ENCODE assay signal across 2 cellular contexts in the genomic region with DNA sequence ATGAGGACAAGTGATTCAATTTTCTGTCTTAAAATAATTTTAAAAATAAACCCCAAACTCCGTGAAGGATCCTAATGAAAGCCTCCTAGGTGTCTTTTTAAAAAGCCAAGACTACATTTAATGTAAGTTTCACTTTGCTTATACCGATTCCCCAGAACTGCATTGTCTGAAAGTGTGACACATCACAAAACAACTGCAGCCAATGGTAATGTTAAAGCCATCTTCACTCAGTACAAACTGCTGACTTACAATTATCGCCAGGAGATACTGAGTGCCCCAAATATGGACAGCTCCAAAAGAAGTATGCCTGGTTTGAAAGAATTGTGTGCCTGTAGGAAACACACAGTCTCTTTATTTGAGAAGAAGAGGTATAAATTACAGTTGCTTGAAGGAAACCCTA.
TF ChIP-seq lines count a peak whose summit lies in the region.

No MANE protein-coding gene starts in this region.

TF ChIP-seq in SK-N-SH, 30 proteins besides CTCF, POLR2A, EP300 and RAD21 (continued from another document):
- TF ChIP-seq IRF3 (IDR thresholded peaks at IDR 0.05; ENCODE audit: low read depth, low read length) (no peak), NFIC (IDR thresholded peaks at IDR 0.05; ENCODE audit: borderline replicate concordance) (no peak), FOSL2 (IDR thresholded peaks at IDR 0.05; ENCODE audit: borderline replicate concordance, low read depth) (no peak), TEAD4 (IDR thresholded peaks at IDR 0.05; ENCODE audit: borderline replicate concordance, insufficient read depth) (no peak)

TF ChIP-seq in SK-N-SH treated with all-trans-retinoic acid at 6 μM for 48 hours, 23 proteins besides CTCF, POLR2A, EP300 and RAD21 (continued from another document):
- TF ChIP-seq PPARA (CRISPR knock-in tag; IDR thresholded peaks at IDR 0.05; ENCODE audit: borderline replicate concordance), result no peak
- TF ChIP-seq, protein P1, sequence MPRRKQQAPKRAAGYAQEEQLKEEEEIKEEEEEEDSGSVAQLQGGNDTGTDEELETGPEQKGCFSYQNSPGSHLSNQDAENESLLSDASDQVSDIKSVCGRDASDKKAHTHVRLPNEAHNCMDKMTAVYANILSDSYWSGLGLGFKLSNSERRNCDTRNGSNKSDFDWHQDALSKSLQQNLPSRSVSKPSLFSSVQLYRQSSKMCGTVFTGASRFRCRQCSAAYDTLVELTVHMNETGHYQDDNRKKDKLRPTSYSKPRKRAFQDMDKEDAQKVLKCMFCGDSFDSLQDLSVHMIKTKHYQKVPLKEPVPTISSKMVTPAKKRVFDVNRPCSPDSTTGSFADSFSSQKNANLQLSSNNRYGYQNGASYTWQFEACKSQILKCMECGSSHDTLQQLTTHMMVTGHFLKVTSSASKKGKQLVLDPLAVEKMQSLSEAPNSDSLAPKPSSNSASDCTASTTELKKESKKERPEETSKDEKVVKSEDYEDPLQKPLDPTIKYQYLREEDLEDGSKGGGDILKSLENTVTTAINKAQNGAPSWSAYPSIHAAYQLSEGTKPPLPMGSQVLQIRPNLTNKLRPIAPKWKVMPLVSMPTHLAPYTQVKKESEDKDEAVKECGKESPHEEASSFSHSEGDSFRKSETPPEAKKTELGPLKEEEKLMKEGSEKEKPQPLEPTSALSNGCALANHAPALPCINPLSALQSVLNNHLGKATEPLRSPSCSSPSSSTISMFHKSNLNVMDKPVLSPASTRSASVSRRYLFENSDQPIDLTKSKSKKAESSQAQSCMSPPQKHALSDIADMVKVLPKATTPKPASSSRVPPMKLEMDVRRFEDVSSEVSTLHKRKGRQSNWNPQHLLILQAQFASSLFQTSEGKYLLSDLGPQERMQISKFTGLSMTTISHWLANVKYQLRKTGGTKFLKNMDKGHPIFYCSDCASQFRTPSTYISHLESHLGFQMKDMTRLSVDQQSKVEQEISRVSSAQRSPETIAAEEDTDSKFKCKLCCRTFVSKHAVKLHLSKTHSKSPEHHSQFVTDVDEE (CRISPR knock-in tag; IDR thresholded peaks at IDR 0.05), result no peak
- no peak for TF ChIP-seq ZC3H10 (CRISPR knock-in tag; IDR thresholded peaks at IDR 0.05)
- TF ChIP-seq, protein P2, sequence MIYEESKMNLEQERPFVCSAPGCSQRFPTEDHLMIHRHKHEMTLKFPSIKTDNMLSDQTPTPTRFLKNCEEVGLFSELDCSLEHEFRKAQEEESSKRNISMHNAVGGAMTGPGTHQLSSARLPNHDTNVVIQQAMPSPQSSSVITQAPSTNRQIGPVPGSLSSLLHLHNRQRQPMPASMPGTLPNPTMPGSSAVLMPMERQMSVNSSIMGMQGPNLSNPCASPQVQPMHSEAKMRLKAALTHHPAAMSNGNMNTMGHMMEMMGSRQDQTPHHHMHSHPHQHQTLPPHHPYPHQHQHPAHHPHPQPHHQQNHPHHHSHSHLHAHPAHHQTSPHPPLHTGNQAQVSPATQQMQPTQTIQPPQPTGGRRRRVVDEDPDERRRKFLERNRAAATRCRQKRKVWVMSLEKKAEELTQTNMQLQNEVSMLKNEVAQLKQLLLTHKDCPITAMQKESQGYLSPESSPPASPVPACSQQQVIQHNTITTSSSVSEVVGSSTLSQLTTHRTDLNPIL (CRISPR knock-in tag; IDR thresholded peaks at IDR 0.05; ENCODE audit: low read depth), result no peak
- TF ChIP-seq ESRRG (CRISPR knock-in tag; IDR thresholded peaks at IDR 0.05), result no peak
- TF ChIP-seq CSDC2 (CRISPR knock-in tag; IDR thresholded peaks at IDR 0.05), result no peak
- no peak for TF ChIP-seq ARNTL (CRISPR knock-in tag; IDR thresholded peaks at IDR 0.05; ENCODE audit: borderline replicate concordance, low read depth)
- no peak for TF ChIP-seq SNAI2 (CRISPR knock-in tag; IDR thresholded peaks at IDR 0.05)
- TF ChIP-seq PATZ1 (CRISPR knock-in tag; IDR thresholded peaks at IDR 0.05; ENCODE audit: borderline replicate concordance), result no peak
- TF ChIP-seq ZNF565 (CRISPR knock-in tag; conservative IDR thresholded peaks at IDR 0.05; ENCODE audit: low read depth), result no peak
- TF ChIP-seq, protein P3, sequence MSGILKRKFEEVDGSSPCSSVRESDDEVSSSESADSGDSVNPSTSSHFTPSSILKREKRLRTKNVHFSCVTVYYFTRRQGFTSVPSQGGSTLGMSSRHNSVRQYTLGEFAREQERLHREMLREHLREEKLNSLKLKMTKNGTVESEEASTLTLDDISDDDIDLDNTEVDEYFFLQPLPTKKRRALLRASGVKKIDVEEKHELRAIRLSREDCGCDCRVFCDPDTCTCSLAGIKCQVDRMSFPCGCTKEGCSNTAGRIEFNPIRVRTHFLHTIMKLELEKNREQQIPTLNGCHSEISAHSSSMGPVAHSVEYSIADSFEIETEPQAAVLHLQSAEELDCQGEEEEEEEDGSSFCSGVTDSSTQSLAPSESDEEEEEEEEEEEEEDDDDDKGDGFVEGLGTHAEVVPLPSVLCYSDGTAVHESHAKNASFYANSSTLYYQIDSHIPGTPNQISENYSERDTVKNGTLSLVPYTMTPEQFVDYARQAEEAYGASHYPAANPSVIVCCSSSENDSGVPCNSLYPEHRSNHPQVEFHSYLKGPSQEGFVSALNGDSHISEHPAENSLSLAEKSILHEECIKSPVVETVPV (CRISPR knock-in tag; IDR thresholded peaks at IDR 0.05), result no peak
- TF ChIP-seq ZNF8 (CRISPR knock-in tag; IDR thresholded peaks at IDR 0.05), result no peak
- TF ChIP-seq ISL1 (CRISPR knock-in tag; IDR thresholded peaks at IDR 0.05), result no peak
